14 cellular contexts compared by ENCODE assay signal in the genomic region with DNA sequence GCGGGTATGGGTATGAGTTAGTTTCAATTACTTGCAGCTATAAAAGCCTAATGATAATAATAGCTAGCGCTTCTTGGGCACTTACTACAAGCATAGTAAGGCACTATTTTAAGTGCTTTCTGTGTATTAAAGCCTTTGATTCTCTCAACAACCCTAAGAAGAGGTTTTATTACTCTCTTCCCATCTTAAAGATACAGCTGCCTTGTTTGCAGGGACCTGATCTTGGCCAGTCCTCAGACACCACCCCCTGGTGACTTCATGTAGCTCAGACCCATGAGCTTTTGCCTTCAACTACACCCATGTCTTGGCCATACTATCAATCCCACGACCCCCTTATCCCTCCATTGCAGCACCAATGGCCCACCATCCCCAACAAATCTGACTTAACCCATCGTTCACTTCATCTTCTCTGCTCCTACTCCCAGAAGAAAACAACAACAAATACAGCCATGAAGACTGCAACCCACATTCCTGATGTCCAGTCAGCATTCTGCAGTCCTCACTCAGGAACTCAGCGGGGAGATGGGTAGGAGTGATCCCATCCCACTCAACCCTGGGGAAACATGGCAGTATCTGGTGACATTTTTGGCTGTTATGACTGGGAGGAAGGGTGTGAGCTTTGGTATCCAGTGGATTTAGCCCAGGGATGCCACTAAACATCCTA. TPM values are rescaled to one million over a fixed set of nuclear protein-coding genes. Genes with fewer than 3 reads are reported as not detected.
A peak's percentile ranks its signal among the peaks of the same experiment; 100 is the strongest.
DNase-seq lines count a peak whose midpoint lies in the region; ATAC-seq, FAIRE-seq and TF ChIP-seq lines count a peak whose summit lies in the region.
"Had no signal": no experiment of that assay in that cellular context is flagged by ENCODE, and none has a peak within 500 bp of the region (broad histone marks: within the 10 kb centered on the region; RNA-seq: fewer than 3 reads in every experiment).

No MANE protein-coding gene starts in this region.

- H3K9me3 ChIP-seq in CD4-positive, alpha-beta T cell (ENCODE audit: control insufficient read depth, low read length), result no peaks in the 10 kb centered on the region
- H3K9me3 ChIP-seq in ascending aorta (no peaks in the 10 kb centered on the region), mesenchymal stem cell (ENCODE audit: control insufficient read depth, low read length) (no peaks in the 10 kb centered on the region)
- H3K9me3 ChIP-seq: colonic mucosa, neutrophil had no signal

- no peak overlapping the region for H2BK15ac ChIP-seq in mesenchymal stem cell (ENCODE audit: low read depth, poor library complexity, severe bottlenecking)

- peak overlapping the region; percentile 46 for H3K4me2 ChIP-seq in mesenchymal stem cell (ENCODE audit: low read length, poor library complexity, severe bottlenecking)

- H3K4me3 ChIP-seq in ascending aorta, result no peak overlapping the region
- H3K4me3 ChIP-seq in mesenchymal stem cell (ENCODE audit: insufficient read depth in 1 of 2, low read depth in 1 of 2, low read length in 2 of 2), result no peak overlapping the region
- H3K4me3 ChIP-seq: colonic mucosa had no signal

- H3K27ac Mint-ChIP-seq in CD4-positive, alpha-beta T cell, result no peak overlapping the region

- H3K27ac ChIP-seq in CD4-positive, alpha-beta T cell (ENCODE audit: low read depth, low read length), result no peak overlapping the region
- peak overlapping the region; percentile 74 to 76 for H3K27ac ChIP-seq in ascending aorta
- H3K27ac ChIP-seq in mesenchymal stem cell (ENCODE audit: low read length, poor library complexity, severe bottlenecking), result peak overlapping the region; percentile 94
- H3K27ac ChIP-seq: colonic mucosa, neutrophil had no signal

- peak overlapping the region in 1 of 2 experiments; percentile 34 for H3K18ac ChIP-seq in mesenchymal stem cell (ENCODE audit: low read depth in 1 of 2, low read length in 2 of 2)

- WGBS in mesenchymal stem cell, result 73% methylated on average over 4 of the region's 5 CpGs

- no peak overlapping the region for H4K8ac ChIP-seq in mesenchymal stem cell (ENCODE audit: low read length)

- H3K4ac ChIP-seq in mesenchymal stem cell (ENCODE audit: low read depth in 1 of 2, low read length in 2 of 2), result no peak overlapping the region

- H2BK120ac ChIP-seq in mesenchymal stem cell (ENCODE audit: low read depth, low read length), result no peak overlapping the region

- intact Hi-C loops in CD4-positive, alpha-beta T cell (cut with DNase I, micrococcal nuclease), result loop anchor here (5.0 to 10.0 kb wide), 2 partner anchors 51 to 54 kb away; a partner anchor contains a TSS
- intact Hi-C loops in ascending aorta (cut with DNase I), result loop anchor here (5.0 kb wide), 1 partner anchor 136 kb away; a partner anchor contains a TSS

- no peak for TF ChIP-seq CTCF in CD4-positive, alpha-beta T cell (IDR thresholded peaks at IDR 0.05)
- no peak for TF ChIP-seq CTCF in ascending aorta (IDR thresholded peaks at IDR 0.05)

- H3K4me1 Mint-ChIP-seq in CD4-positive, alpha-beta T cell (ENCODE audit: low read depth), result peaks cover 82% of the 10 kb centered on the region

- no peak overlapping the region for H2BK5ac ChIP-seq in mesenchymal stem cell (ENCODE audit: low read depth, low read length, poor library complexity, severe bottlenecking)

- H2AK5ac ChIP-seq in mesenchymal stem cell (ENCODE audit: low read length, severe bottlenecking), result peak overlapping the region; percentile 94

- H3K9ac ChIP-seq in mesenchymal stem cell (ENCODE audit: low read length), result no peak overlapping the region

- H3K14ac ChIP-seq in mesenchymal stem cell (ENCODE audit: low read length in 2 of 2), result no peak overlapping the region

- H3K9me3 Mint-ChIP-seq in CD4-positive, alpha-beta T cell, result no peaks in the 10 kb centered on the region

- no peaks in the 10 kb centered on the region for H3K27me3 Mint-ChIP-seq in CD4-positive, alpha-beta T cell

- H3K4me3 Mint-ChIP-seq in CD4-positive, alpha-beta T cell, result peak overlapping the region; percentile 32

- CTCF ChIA-PET in CD4-positive, alpha-beta T cell (lab: Charles Lee), result interaction anchor here (1.5 to 1.7 kb wide), 2 partner anchors 70 to 72 kb away, joined by 3 to 4 read pairs; no protein-coding TSS in a partner anchor

- peaks cover 2% of the 10 kb centered on the region for H3K79me1 ChIP-seq in mesenchymal stem cell (replicated peaks; ENCODE audit: low read length, poor library complexity, severe bottlenecking)

- H2AFZ ChIP-seq in mesenchymal stem cell (ENCODE audit: low read depth, low read length), result no peak overlapping the region

- no peak overlapping the region for H4K91ac ChIP-seq in mesenchymal stem cell (ENCODE audit: low read length)

- DNase-seq in CD4-positive, alpha-beta T cell, result no peak
- no peak for DNase-seq in GM18507 (ENCODE audit: extremely low spot score, insufficient read length, low read depth)
- no peak for DNase-seq in ascending aorta (ENCODE audit: low spot score in 2 of 2)
- peak; percentile 21 for DNase-seq in mesenchymal stem cell
- DNase-seq in NCI-H1930 (lab: John Stamatoyannopoulos, UW), result no peak
- no peak for DNase-seq in activated effector memory CD4-positive, alpha-beta T cell treated with Interleukin-2 at 50 U/mL for 16 hours
- DNase-seq: activated CD8-positive, alpha-beta memory T cell treated with anti-CD3 and anti-CD28 coated beads, Interleukin-2, amount 50 U/mL, for 48 hours; colonic mucosa; DMS 273 treated with DMSO at 0.1 percent for 48 hours; KBM-7 had no signal

- peaks cover 10% of the 10 kb centered on the region for H3K36me3 Mint-ChIP-seq in CD4-positive, alpha-beta T cell (ENCODE audit: low read depth)

- no peaks in the 10 kb centered on the region for H3K36me3 ChIP-seq in ascending aorta
- peaks cover 3 to 4% of the 10 kb centered on the region in 2 experiments for H3K36me3 ChIP-seq in mesenchymal stem cell (ENCODE audit: control insufficient read depth in 1 of 2, insufficient read depth in 2 of 2, low read depth in 1 of 2, low read length in 2 of 2)
- H3K36me3 ChIP-seq: colonic mucosa, neutrophil had no signal

- FAIRE-seq in GM18507 (lab: Jason Lieb, UNC), result peak; percentile 64
- FAIRE-seq: urothelium cell line had no signal

- H3K27me3 ChIP-seq in CD4-positive, alpha-beta T cell (ENCODE audit: control insufficient read depth, insufficient read depth, low read length), result no peaks in the 10 kb centered on the region
- no peaks in the 10 kb centered on the region for H3K27me3 ChIP-seq in ascending aorta
- H3K27me3 ChIP-seq in mesenchymal stem cell (ENCODE audit: control insufficient read depth in 1 of 2, insufficient read depth in 1 of 2, low read length in 2 of 2), result no peaks in the 10 kb centered on the region
- H3K27me3 ChIP-seq: colonic mucosa, neutrophil had no signal

- H3K23ac ChIP-seq in mesenchymal stem cell (ENCODE audit: low read length in 2 of 2), result no peak overlapping the region

- H3K4me1 ChIP-seq in ascending aorta, result peaks cover 6 to 23% of the 10 kb centered on the region in 2 donors
- peaks cover 37% of the 10 kb centered on the region for H3K4me1 ChIP-seq in mesenchymal stem cell (ENCODE audit: control insufficient read depth, insufficient read depth, low read depth, low read length)

- no peak overlapping the region for H2BK12ac ChIP-seq in mesenchymal stem cell (ENCODE audit: low read length in 2 of 2)

- no peak for ATAC-seq in CD4-positive, alpha-beta T cell (ENCODE audit: poor library complexity)
- ATAC-seq in HG03039 (IDR thresholded peaks at IDR 0.05; ENCODE audit: unreplicated experiment) (no peak), GM18907 (IDR thresholded peaks at IDR 0.05; ENCODE audit: unreplicated experiment) (no peak)

- POLR2A ChIA-PET in CD4-positive, alpha-beta T cell (lab: Charles Lee), result no interaction called here

RNA-seq across cellular contexts. Expression of a gene that starts 4.2 kb away (rescaled TPM):
- total RNA-seq in CD4-positive, alpha-beta T cell, result 10 to 100 TPM; 96.5 to 96.9 TPM
- total RNA-seq in ascending aorta, result 10.7 TPM
- 22.6 TPM for polyA plus RNA-seq in mesenchymal stem cell (2013, experiment 1 of 2)
- 23.2 TPM for polyA plus RNA-seq in mesenchymal stem cell (2013, experiment 2 of 2)

RNA-seq across cellular contexts. Expression of a gene that starts 51.1 kb away (rescaled TPM):
- total RNA-seq in CD4-positive, alpha-beta T cell, result 1 to 10 TPM; 7.9 to 8.0 TPM
- 16.8 TPM for total RNA-seq in ascending aorta
- 9.8 TPM for polyA plus RNA-seq in mesenchymal stem cell (2013, experiment 1 of 2)
- 9.5 TPM for polyA plus RNA-seq in mesenchymal stem cell (2013, experiment 2 of 2)

RNA-seq across cellular contexts. Expression of a gene that starts 51.5 kb away (rescaled TPM):
- total RNA-seq in CD4-positive, alpha-beta T cell, result 10 to 100 TPM; 53.7 to 59.5 TPM
- 51.8 TPM for total RNA-seq in ascending aorta
- polyA plus RNA-seq in mesenchymal stem cell (2013, experiment 1 of 2), result 28.8 TPM
- polyA plus RNA-seq in mesenchymal stem cell (2013, experiment 2 of 2), result 30.8 TPM

RNA-seq across cellular contexts. Expression of a gene that starts 53.1 kb away (rescaled TPM):
- 10 to 100 TPM; 12.6 to 13.6 TPM for total RNA-seq in CD4-positive, alpha-beta T cell
- total RNA-seq in ascending aorta, result 25.9 TPM
- 14.8 TPM for polyA plus RNA-seq in mesenchymal stem cell (2013, experiment 1 of 2)
- polyA plus RNA-seq in mesenchymal stem cell (2013, experiment 2 of 2), result 12.9 TPM
